ENCODE assay signal across 30 cellular contexts in genomic region chr1:79264285-79264684, GRCh38.
"Had no signal": no experiment of that assay in that cellular context is flagged by ENCODE, and none has a peak within 500 bp of the region (broad histone marks: within the 10 kb centered on the region; RNA-seq: fewer than 3 reads in every experiment).

No MANE protein-coding gene starts in this region.

- H3K27ac Mint-ChIP-seq: activated CD4-positive, alpha-beta memory T cell treated with anti-CD3 and anti-CD28 coated beads, Interleukin-2, amount 10 ng/mL, durations not matched to agents 7 days and 5 days; activated CD4-positive, alpha-beta T cell treated with anti-CD3 and anti-CD28 coated beads, Interleukin-2, amount 10 ng/mL, durations not matched to agents 7 days and 5 days; activated naive CD8-positive, alpha-beta T cell treated with anti-CD3 and anti-CD28 coated beads, Interleukin-2, amount 50 U/mL, for 24 hours; activated T-cell treated with anti-CD3 and anti-CD28 coated beads, Interleukin-2, amount 50 U/mL, for 24 hours; mesothelial cell of epicardium; naive B cell; stimulated activated memory B cell treated with anti-CD40 and anti-IgM and Interleukin-4, amounts not matched to agents 10 μg/mL and 1 μg/mL and 100 μg/mL, for 72 hours; stimulated activated naive CD8-positive, alpha-beta T cell treated with anti-CD3 and anti-CD28 coated beads, Interleukin-15, amount 100 ng/mL, for 72 hours; T-helper 1 cell treated with Interleukin-12 subunit alpha and Interleukin-12 subunit beta and Interleukin-4 antibody, amounts not matched to agents 30 μg/mL and 1 μg/mL, for 36 hours had no signal

- H3K36me3 Mint-ChIP-seq: mesothelial cell of epicardium; naive B cell; stimulated activated memory B cell treated with anti-CD40 and anti-IgM and Interleukin-4, amounts not matched to agents 10 μg/mL and 1 μg/mL and 100 μg/mL, for 72 hours had no signal

- H3K36me3 ChIP-seq: heart right ventricle, pancreas, prostate gland, sigmoid colon, thyroid gland, upper lobe of left lung, vagina had no signal

- H3K27me3 Mint-ChIP-seq: activated CD4-positive, alpha-beta memory T cell treated with anti-CD3 and anti-CD28 coated beads, Interleukin-2, amount 10 ng/mL, durations not matched to agents 7 days and 5 days; activated CD4-positive, alpha-beta T cell treated with anti-CD3 and anti-CD28 coated beads, Interleukin-2, amount 10 ng/mL, durations not matched to agents 7 days and 5 days; activated naive CD8-positive, alpha-beta T cell treated with anti-CD3 and anti-CD28 coated beads, Interleukin-2, amount 50 U/mL, for 24 hours; activated T-cell treated with anti-CD3 and anti-CD28 coated beads, Interleukin-2, amount 50 U/mL, for 24 hours; central memory CD8-positive, alpha-beta T cell; naive B cell; stimulated activated memory B cell treated with anti-CD40 and anti-IgM and Interleukin-4, amounts not matched to agents 10 μg/mL and 1 μg/mL and 100 μg/mL, for 72 hours; stimulated activated naive CD8-positive, alpha-beta T cell treated with anti-CD3 and anti-CD28 coated beads, Interleukin-15, amount 100 ng/mL, for 72 hours had no signal

- H3K4me3 Mint-ChIP-seq: activated CD4-positive, alpha-beta memory T cell treated with anti-CD3 and anti-CD28 coated beads, Interleukin-2, amount 10 ng/mL, durations not matched to agents 7 days and 5 days; activated CD4-positive, alpha-beta T cell treated with anti-CD3 and anti-CD28 coated beads, Interleukin-2, amount 10 ng/mL, durations not matched to agents 7 days and 5 days; activated naive CD8-positive, alpha-beta T cell treated with anti-CD3 and anti-CD28 coated beads, Interleukin-2, amount 50 U/mL, for 24 hours; activated T-cell treated with anti-CD3 and anti-CD28 coated beads, Interleukin-2, amount 50 U/mL, for 24 hours; central memory CD8-positive, alpha-beta T cell; mesothelial cell of epicardium; naive B cell; stimulated activated memory B cell treated with anti-CD40 and anti-IgM and Interleukin-4, amounts not matched to agents 10 μg/mL and 1 μg/mL and 100 μg/mL, for 72 hours; stimulated activated naive CD8-positive, alpha-beta T cell treated with anti-CD3 and anti-CD28 coated beads, Interleukin-15, amount 100 ng/mL, for 72 hours; T-helper 1 cell treated with Interleukin-12 subunit alpha and Interleukin-12 subunit beta and Interleukin-4 antibody, amounts not matched to agents 30 μg/mL and 1 μg/mL, for 36 hours had no signal

- H3K9me3 ChIP-seq: heart right ventricle, pancreas, prostate gland, sigmoid colon, thyroid gland, upper lobe of left lung, vagina had no signal

- H3K4me1 Mint-ChIP-seq: activated CD4-positive, alpha-beta memory T cell treated with anti-CD3 and anti-CD28 coated beads, Interleukin-2, amount 10 ng/mL, durations not matched to agents 7 days and 5 days; activated CD4-positive, alpha-beta T cell treated with anti-CD3 and anti-CD28 coated beads, Interleukin-2, amount 10 ng/mL, durations not matched to agents 7 days and 5 days; activated naive CD8-positive, alpha-beta T cell treated with anti-CD3 and anti-CD28 coated beads, Interleukin-2, amount 50 U/mL, for 24 hours; central memory CD8-positive, alpha-beta T cell; naive B cell; stimulated activated memory B cell treated with anti-CD40 and anti-IgM and Interleukin-4, amounts not matched to agents 10 μg/mL and 1 μg/mL and 100 μg/mL, for 72 hours; stimulated activated naive CD8-positive, alpha-beta T cell treated with anti-CD3 and anti-CD28 coated beads, Interleukin-15, amount 100 ng/mL, for 72 hours had no signal

- DNase-seq: activated CD4-positive, alpha-beta memory T cell treated with anti-CD3 and anti-CD28 coated beads, Interleukin-2, amount 10 ng/mL, durations not matched to agents 7 days and 5 days; activated CD4-positive, alpha-beta T cell treated with anti-CD3 and anti-CD28 coated beads for 1 hour; activated CD4-positive, alpha-beta T cell treated with anti-CD3 and anti-CD28 coated beads, Interleukin-2, amount 10 ng/mL, durations not matched to agents 7 days and 5 days; activated CD8-positive, alpha-beta memory T cell treated with anti-CD3 and anti-CD28 coated beads, Interleukin-2, amount 50 U/mL, for 48 hours; activated gamma-delta T cell treated with Interleukin-2 at 50 U/mL for 16 hours; activated naive CD4-positive, alpha-beta T cell treated with anti-CD3 and anti-CD28 coated beads, Interleukin-2, amount 50 U/mL, for 16 hours; activated naive CD8-positive, alpha-beta T cell treated with anti-CD3 and anti-CD28 coated beads, Interleukin-2, amount 50 U/mL, for 24 hours; activated T-cell treated with anti-CD3 and anti-CD28 coated beads, Interleukin-2, amount 50 U/mL, for 24 hours; amygdala; effector CD8-positive, alpha-beta T cell; erythroblast; foreskin keratinocyte; heart right ventricle; naive B cell; pancreas; sigmoid colon; small intestine; stimulated activated CD4-positive, alpha-beta T cell treated with anti-CD3 and anti-CD28 coated beads, Interleukin-1b, Interleukin-23, amount 100 ng/mL, for 48 hours; stimulated activated CD4-positive, alpha-beta T cell treated with anti-CD3 and anti-CD28 coated beads, Interleukin-4, amount 100 ng/mL, for 4 hours; stimulated activated CD8-positive, alpha-beta memory T cell treated with anti-CD3 and anti-CD28 coated beads, Interleukin-4, amount 100 ng/mL, for 48 hours; stimulated activated naive CD8-positive, alpha-beta T cell treated with anti-CD3 and anti-CD28 coated beads, Interleukin-15, amount 100 ng/mL, for 72 hours; T-helper 9 cell; thyroid gland; upper lobe of left lung had no signal

- H3K4me3 ChIP-seq: heart right ventricle, pancreas, prostate gland, sigmoid colon, thyroid gland, upper lobe of left lung, vagina had no signal

- H3K4me1 ChIP-seq: foreskin keratinocyte, heart right ventricle, pancreas, prostate gland, thyroid gland, upper lobe of left lung, vagina had no signal

- ATAC-seq: activated naive CD8-positive, alpha-beta T cell treated with anti-CD3 and anti-CD28 coated beads, Interleukin-2, amount 50 U/mL, for 24 hours; foreskin keratinocyte; heart right ventricle; pancreas; stimulated activated memory B cell treated with anti-CD40 and anti-IgM and Interleukin-4, amounts not matched to agents 10 μg/mL and 1 μg/mL and 100 μg/mL, for 72 hours; stimulated activated naive CD8-positive, alpha-beta T cell treated with anti-CD3 and anti-CD28 coated beads, Interleukin-15, amount 100 ng/mL, for 72 hours had no signal

- H3K27me3 ChIP-seq: foreskin keratinocyte, heart right ventricle, pancreas, sigmoid colon, thyroid gland, upper lobe of left lung, vagina had no signal

- H3K27ac ChIP-seq: foreskin keratinocyte, heart right ventricle, pancreas, prostate gland, sigmoid colon, thyroid gland, upper lobe of left lung, vagina had no signal

- H3K9me3 Mint-ChIP-seq: activated CD4-positive, alpha-beta T cell treated with anti-CD3 and anti-CD28 coated beads, Interleukin-2, amount 10 ng/mL, durations not matched to agents 7 days and 5 days; activated naive CD8-positive, alpha-beta T cell treated with anti-CD3 and anti-CD28 coated beads, Interleukin-2, amount 50 U/mL, for 24 hours; activated T-cell treated with anti-CD3 and anti-CD28 coated beads, Interleukin-2, amount 50 U/mL, for 24 hours; central memory CD8-positive, alpha-beta T cell; mesothelial cell of epicardium; stimulated activated memory B cell treated with anti-CD40 and anti-IgM and Interleukin-4, amounts not matched to agents 10 μg/mL and 1 μg/mL and 100 μg/mL, for 72 hours; stimulated activated naive CD8-positive, alpha-beta T cell treated with anti-CD3 and anti-CD28 coated beads, Interleukin-15, amount 100 ng/mL, for 72 hours; T-helper 1 cell treated with Interleukin-12 subunit alpha and Interleukin-12 subunit beta and Interleukin-4 antibody, amounts not matched to agents 30 μg/mL and 1 μg/mL, for 36 hours had no signal
